13 cellular contexts compared by ENCODE assay signal in genomic region chr11:65516135-65516968, GRCh38. TPM values are rescaled to one million over a fixed set of nuclear protein-coding genes. Genes with fewer than 3 reads are reported as not detected.
DNase-seq lines count a peak whose midpoint lies in the region; ATAC-seq, FAIRE-seq and TF ChIP-seq lines count a peak whose summit lies in the region.
"Had no signal": no experiment of that assay in that cellular context is flagged by ENCODE, and none has a peak within 500 bp of the region (broad histone marks: within the 10 kb centered on the region; RNA-seq: fewer than 3 reads in every experiment).

No MANE protein-coding gene starts in this region.

- H3K9me3 ChIP-seq in GM12878 (replicated peaks; ENCODE audit: control insufficient read depth, insufficient read depth, low read length) = no peaks in the 10 kb centered on the region
- no peaks in the 10 kb centered on the region for H3K9me3 ChIP-seq in naive thymus-derived CD4-positive, alpha-beta T cell (ENCODE audit: control insufficient read depth in 2 of 3, low read length in 3 of 3)
- H3K9me3 ChIP-seq: SJCRH30 had no signal

- no peak overlapping the region for H3K9ac ChIP-seq in GM12878 (ENCODE audit: control insufficient read depth, insufficient read depth, low read length)
- H3K9ac ChIP-seq: parathyroid adenoma had no signal

- H3K36me3 Mint-ChIP-seq in naive thymus-derived CD4-positive, alpha-beta T cell = no peaks in the 10 kb centered on the region

- CTCF ChIA-PET in GM12878 (lab: Yijun Ruan, JAX) = interaction anchor here (0.9 to 1.7 kb wide), 3 partner anchors 8 to 241 kb away, joined by 3 to 4 read pairs (median 4); no protein-coding TSS in a partner anchor
- CTCF ChIA-PET in naive thymus-derived CD4-positive, alpha-beta T cell (lab: Charles Lee) = interaction anchor here (0.5 to 0.9 kb wide), 3 partner anchors 72 to 740 kb away, joined by 3 to 4 read pairs (median 3); no protein-coding TSS in a partner anchor

- H3K4me3 ChIP-seq in GM12865 (ENCODE audit: low read depth, low read length) = no peak overlapping the region
- H3K4me3 ChIP-seq in GM12878 = no peak overlapping the region
- H3K4me3 ChIP-seq in naive thymus-derived CD4-positive, alpha-beta T cell (ENCODE audit: low read length) = no peak overlapping the region
- H3K4me3 ChIP-seq: SJCRH30 had no signal

- SMC1A ChIA-PET in GM12878 (lab: Charles Lee; ENCODE audit: uncharacterized antibody, unreplicated experiment) = interaction anchor here (0.9 to 2.6 kb wide), 2 partner anchors 100 to 291 kb away, joined by 3 to 8 read pairs; no protein-coding TSS in a partner anchor

- RAD21 ChIA-PET in GM12878 (lab: Charles Lee; ENCODE audit: unreplicated experiment) = no interaction called here

- TF ChIP-seq EP300 in GM12878 (IDR thresholded peaks at IDR 0.05; ENCODE audit: borderline replicate concordance in 1 of 2, control insufficient read depth in 1 of 2, low read depth in 2 of 2, low read length in 2 of 2) = no peak

- BruUV-seq in GM12878 (replicated peaks; lab: Mats Ljungman, UMichigan) = no TSS peak

- FAIRE-seq in GM12878 (lab: Jason Lieb, UNC) = no peak
- FAIRE-seq: astrocyte had no signal

- H3K4me1 ChIP-seq in GM12878 (ENCODE audit: control insufficient read depth, insufficient read depth, low read length) = no peaks in the 10 kb centered on the region
- no peaks in the 10 kb centered on the region for H3K4me1 ChIP-seq in naive thymus-derived CD4-positive, alpha-beta T cell (ENCODE audit: control insufficient read depth in 2 of 2, insufficient read depth in 2 of 2, low read length in 2 of 2)
- H3K4me1 ChIP-seq: parathyroid adenoma, SJCRH30 had no signal

- H3K27me3 ChIP-seq in GM12878 (replicated peaks in 1 of 2; ENCODE audit: control insufficient read depth in 2 of 2, insufficient read depth in 2 of 2, low read length in 1 of 2) = no peaks in the 10 kb centered on the region; a peak in 1 of 4 replicates
- no peaks in the 10 kb centered on the region for H3K27me3 ChIP-seq in naive thymus-derived CD4-positive, alpha-beta T cell (ENCODE audit: control insufficient read depth in 2 of 2, insufficient read depth in 2 of 2, low read length in 2 of 2)
- H3K27me3 ChIP-seq: SJCRH30 had no signal

- in situ Hi-C loops in GM12878 (cut with MboI) = no loop called here

- TF ChIP-seq CTCF in GM12865 (IDR thresholded peaks at IDR 0.05; ENCODE audit: insufficient read depth, low read depth, low read length, missing control alignments) (no peak), GM12878 (IDR thresholded peaks at IDR 0.05 in 2 of 3, conservative IDR thresholded peaks at IDR 0.05 in 1 of 3; ENCODE audit: control insufficient read depth in 2 of 3, extremely low read depth in 1 of 3, insufficient read depth in 1 of 3, low read depth in 3 of 3, low read length in 3 of 3) (no peak)

- no peaks in the 10 kb centered on the region for H4K20me1 ChIP-seq in GM12878 (ENCODE audit: control insufficient read depth, insufficient read depth)

- TF ChIP-seq POLR2A in GM12878 (IDR thresholded peaks at IDR 0.05; ENCODE audit: low read depth, low read length) = no peak

- H3K27me3 Mint-ChIP-seq in naive thymus-derived CD4-positive, alpha-beta T cell = no peaks in the 10 kb centered on the region

- TF ChIP-seq RAD21 in GM12878 (IDR thresholded peaks at IDR 0.05; ENCODE audit: insufficient read depth, low read depth, low read length) = no peak

- WGBS in GM12878 (ENCODE audit: insufficient coverage, insufficient replicate concordance, low lambda C conversion rate, missing lambda C conversion rate) = 63% methylated on average over 4 of the region's 5 CpGs

- POLR2A ChIA-PET in GM12878 (lab: Charles Lee) = interaction anchor here (1.1 to 1.3 kb wide), 2 partner anchors 13 to 36 kb away, joined by 3 to 4 read pairs; no protein-coding TSS in a partner anchor
- POLR2A ChIA-PET in naive thymus-derived CD4-positive, alpha-beta T cell (lab: Charles Lee) = interaction anchor here (1.1 to 9.6 kb wide), 8 partner anchors 9 to 92 kb away, joined by 3 to 97 read pairs (median 6); partner anchors contain the start of gene MALAT1

- H3K36me3 ChIP-seq in GM12878 (ENCODE audit: control insufficient read depth in 2 of 2, insufficient read depth in 2 of 2, low read length in 1 of 2) = no peaks in the 10 kb centered on the region
- no peaks in the 10 kb centered on the region for H3K36me3 ChIP-seq in naive thymus-derived CD4-positive, alpha-beta T cell (ENCODE audit: control insufficient read depth in 2 of 3, insufficient read depth in 3 of 3, low read length in 3 of 3)
- H3K36me3 ChIP-seq: SJCRH30 had no signal

- no peaks in the 10 kb centered on the region for H3K79me2 ChIP-seq in GM12878 (ENCODE audit: control insufficient read depth, insufficient read depth, low read length)
- H3K79me2 ChIP-seq: parathyroid adenoma had no signal

- no peak overlapping the region for H3K4me2 ChIP-seq in GM12878 (ENCODE audit: control insufficient read depth, insufficient read depth)

- H3K9me3 Mint-ChIP-seq in naive thymus-derived CD4-positive, alpha-beta T cell = no peaks in the 10 kb centered on the region

- intact Hi-C loops in GM12878 (cut with micrococcal nuclease; ENCODE audit: unreplicated experiment) = no loop called here
- intact Hi-C loops in naive thymus-derived CD4-positive, alpha-beta T cell (cut with micrococcal nuclease) = no loop called here

- H2AFZ ChIP-seq in GM12878 (ENCODE audit: control insufficient read depth, low read depth, low read length) = no peak overlapping the region
- H2AFZ ChIP-seq: parathyroid adenoma had no signal

- ATAC-seq in GM12878 (peak; percentile 43; the same call in 2 of the 3 replicates), GM21526 (IDR thresholded peaks at IDR 0.05; ENCODE audit: low FRiP score, unreplicated experiment) (no peak)
- ATAC-seq in naive thymus-derived CD4-positive, alpha-beta T cell = peak; percentile 26

- H3K4me1 Mint-ChIP-seq in naive thymus-derived CD4-positive, alpha-beta T cell = peaks cover 9 to 11% (median 11%) of the 10 kb centered on the region in 7 donors

- H3K4me3 Mint-ChIP-seq in naive thymus-derived CD4-positive, alpha-beta T cell = peak overlapping the region in 1 of 10 donors; percentile 48

- peak overlapping the region; percentile 13 to 92 (median 68) for H3K27ac Mint-ChIP-seq in naive thymus-derived CD4-positive, alpha-beta T cell

- H3K27ac ChIP-seq in GM12878 (ENCODE audit: control insufficient read depth, insufficient read depth) = no peak overlapping the region
- no peak overlapping the region for H3K27ac ChIP-seq in naive thymus-derived CD4-positive, alpha-beta T cell (ENCODE audit: low read depth, low read length)
- H3K27ac ChIP-seq: parathyroid adenoma, SJCRH30 had no signal

- peak; percentile 17 for DNase-seq in CD1c-positive myeloid dendritic cell (ENCODE audit: extremely low spot score)
- peak; percentile 1 for DNase-seq in GM12865 (ENCODE audit: low read depth)
- no peak for DNase-seq in GM12878 (ENCODE audit: low read depth, low spot score)
- DNase-seq in naive thymus-derived CD4-positive, alpha-beta T cell = peak in 1 of 9 donors; percentile 13
- no peak for DNase-seq in NCI-H345 (lab: John Stamatoyannopoulos, UW)
- DNase-seq in NCI-H510A (lab: John Stamatoyannopoulos, UW) = no peak
- no peak for DNase-seq in effector CD4-positive, alpha-beta T cell
- DNase-seq: NCI-H1092, NCI-H69, SJCRH30 had no signal

RNA-seq across cellular contexts. Expression of gene SCYL1, which starts 8.5 kb away (rescaled TPM):
- 28.9 and 34.4 TPM in 2 replicates for total RNA-seq in GM12878 (2013; cell fraction: nucleolus; rRNA removed)
- total RNA-seq in GM12878 (2014; rRNA removed) = 75.1 and 82.7 TPM in 2 replicates
- total RNA-seq in GM12878 (2014; rRNA removed; fragmentation: Illumina TruSeq; extraction: Trizol) = 25.9 and 29.3 TPM in 2 replicates
- total RNA-seq in GM12878 (2021) = 66.7 and 67.8 TPM in 2 replicates
- polyA plus RNA-seq in GM12878 (2011; ENCODE audit: low read depth) = 16.4 TPM
- polyA plus RNA-seq in GM12878 (2011; rRNA removed) = 17.8 and 43.1 TPM in 2 replicates
- 88.7 and 112 TPM in 2 replicates for polyA plus RNA-seq in GM12878 (2011; cell fraction: cytosol; rRNA removed)
- polyA plus RNA-seq in GM12878 (2011; cell fraction: nucleus; rRNA removed) = 114 and 150 TPM in 2 replicates
- polyA plus RNA-seq in GM12878 (2012) = 35.1 and 36.8 TPM in 2 replicates
- 6.9 and 32.5 TPM in 2 replicates for polyA plus RNA-seq in GM12878 (2014; fragmentation: Illumina TruSeq; extraction: Trizol)
- polyA plus RNA-seq in GM12878 (2014; fragmentation: Nextera tagmentation; extraction: Ambion mirVana) = 1 to 10 TPM in 1 of 2 experiments, under 1 TPM in 1; 0.80 to 6.3 TPM
- polyA plus RNA-seq in GM12878 (2014; rRNA removed) = 68.0 and 74.6 TPM in 2 replicates
- 10 to 100 TPM; 59.2 to 65.4 TPM for polyA plus RNA-seq in GM12878 (2016; fragmentation: Nextera tagmentation; extraction: Ambion mirVana)
- 43.5 and 70.6 TPM in 2 replicates for polyA minus RNA-seq in GM12878 (2011; rRNA and poly(A)+ RNA removed)
- 23.4 and 34.6 TPM in 2 replicates for polyA minus RNA-seq in GM12878 (2011; cell fraction: cytosol; rRNA and poly(A)+ RNA removed)
- 16.7 and 26.3 TPM in 2 replicates for polyA minus RNA-seq in GM12878 (2011; cell fraction: nucleus; rRNA and poly(A)+ RNA removed)
- total RNA-seq in naive thymus-derived CD4-positive, alpha-beta T cell = 10 to 100 TPM; 63.2 to 79.8 (median 70.4) TPM
- polyA plus RNA-seq in naive thymus-derived CD4-positive, alpha-beta T cell = 10 to 100 TPM; 27.0 to 69.1 TPM

RNA-seq across cellular contexts. Expression of gene MALAT1, which starts 17.5 kb away (rescaled TPM):
- total RNA-seq in GM12878 (2013; cell fraction: nucleolus; rRNA removed) = 43,172 and 44,148 TPM in 2 replicates
- total RNA-seq in GM12878 (2014; rRNA removed) = 1,917 and 1,986 TPM in 2 replicates
- 2,052 and 2,660 TPM in 2 replicates for total RNA-seq in GM12878 (2014; rRNA removed; fragmentation: Illumina TruSeq; extraction: Trizol)
- 3,939 and 4,883 TPM in 2 replicates for total RNA-seq in GM12878 (2021)
- polyA plus RNA-seq in GM12878 (2011; ENCODE audit: low read depth) = 704 TPM
- polyA plus RNA-seq in GM12878 (2011; rRNA removed) = 659 and 901 TPM in 2 replicates
- 216 and 352 TPM in 2 replicates for polyA plus RNA-seq in GM12878 (2011; cell fraction: cytosol; rRNA removed)
- 4,041 and 4,062 TPM in 2 replicates for polyA plus RNA-seq in GM12878 (2011; cell fraction: nucleus; rRNA removed)
- 1,013 and 3,952 TPM in 2 replicates for polyA plus RNA-seq in GM12878 (2012)
- polyA plus RNA-seq in GM12878 (2014; fragmentation: Illumina TruSeq; extraction: Trizol) = 448 and 686 TPM in 2 replicates
- polyA plus RNA-seq in GM12878 (2014; fragmentation: Nextera tagmentation; extraction: Ambion mirVana) = 1,000 to 10,000 TPM; 1,593 to 8,160 TPM
- 1,421 and 1,643 TPM in 2 replicates for polyA plus RNA-seq in GM12878 (2014; rRNA removed)
- polyA plus RNA-seq in GM12878 (2016; fragmentation: Nextera tagmentation; extraction: Ambion mirVana) = 1,000 to 10,000 TPM; 6,201 to 6,497 TPM
- 2,928 and 3,606 TPM in 2 replicates for polyA minus RNA-seq in GM12878 (2011; rRNA and poly(A)+ RNA removed)
- 1,627 and 2,358 TPM in 2 replicates for polyA minus RNA-seq in GM12878 (2011; cell fraction: cytosol; rRNA and poly(A)+ RNA removed)
- polyA minus RNA-seq in GM12878 (2011; cell fraction: nucleus; rRNA and poly(A)+ RNA removed) = 12,181 and 12,309 TPM in 2 replicates
- total RNA-seq in naive thymus-derived CD4-positive, alpha-beta T cell = over 10,000 TPM in 4 of 5 experiments, 1,000 to 10,000 TPM in 1; 8,375 to 32,234 (median 31,408) TPM
- 1,000 to 10,000 TPM in 1 of 2 donors, 100 to 1,000 TPM in 1; 734 to 5,106 TPM for polyA plus RNA-seq in naive thymus-derived CD4-positive, alpha-beta T cell

RNA-seq across cellular contexts. Expression of gene LTBP3, which starts 41.8 kb away (rescaled TPM):
- 8.6 and 11.6 TPM in 2 replicates for total RNA-seq in GM12878 (2013; cell fraction: nucleolus; rRNA removed)
- total RNA-seq in GM12878 (2014; rRNA removed) (8.5 and 9.0 TPM in 2 replicates), GM12878 (2014; rRNA removed; fragmentation: Illumina TruSeq; extraction: Trizol) (1.2 and 2.2 TPM in 2 replicates), GM12878 (2021) (8.0 and 9.0 TPM in 2 replicates)
- 12.8 TPM for polyA plus RNA-seq in GM12878 (2011; ENCODE audit: low read depth)
- polyA plus RNA-seq in GM12878 (2011; rRNA removed) (3.1 and 7.0 TPM in 2 replicates), GM12878 (2014; fragmentation: Illumina TruSeq; extraction: Trizol) (1.00 and 2.3 TPM in 2 replicates), GM12878 (2014; fragmentation: Nextera tagmentation; extraction: Ambion mirVana) (not detected), GM12878 (2014; rRNA removed) (12.2 and 14.7 TPM in 2 replicates), GM12878 (2016; fragmentation: Nextera tagmentation; extraction: Ambion mirVana) (1 to 10 TPM; 4.0 to 5.5 TPM)
- 14.4 and 24.0 TPM in 2 replicates for polyA plus RNA-seq in GM12878 (2011; cell fraction: cytosol; rRNA removed)
- polyA plus RNA-seq in GM12878 (2011; cell fraction: nucleus; rRNA removed) = 47.3 and 52.7 TPM in 2 replicates
- polyA plus RNA-seq in GM12878 (2012) = 15.6 and 16.4 TPM in 2 replicates
- polyA minus RNA-seq in GM12878 (2011; rRNA and poly(A)+ RNA removed) = 3.8 and 4.7 TPM in 2 replicates
- polyA minus RNA-seq in GM12878 (2011; cell fraction: cytosol; rRNA and poly(A)+ RNA removed) = 5.6 and 6.7 TPM in 2 replicates
- polyA minus RNA-seq in GM12878 (2011; cell fraction: nucleus; rRNA and poly(A)+ RNA removed) = 6.6 and 12.8 TPM in 2 replicates
- 100 to 1,000 TPM in 4 of 5 experiments, 10 to 100 TPM in 1; 91.4 to 288 (median 280) TPM for total RNA-seq in naive thymus-derived CD4-positive, alpha-beta T cell
- polyA plus RNA-seq in naive thymus-derived CD4-positive, alpha-beta T cell = 10 to 100 TPM; 18.7 to 41.2 TPM

RNA-seq across cellular contexts. Expression of gene ZNRD2, which starts 53.9 kb away (rescaled TPM):
- 31.8 and 42.8 TPM in 2 replicates for total RNA-seq in GM12878 (2013; cell fraction: nucleolus; rRNA removed)
- total RNA-seq in GM12878 (2014; rRNA removed) (71.3 and 77.0 TPM in 2 replicates), GM12878 (2014; rRNA removed; fragmentation: Illumina TruSeq; extraction: Trizol) (20.0 and 24.8 TPM in 2 replicates), GM12878 (2021) (62.0 and 63.3 TPM in 2 replicates)
- 35.6 TPM for polyA plus RNA-seq in GM12878 (2011; ENCODE audit: low read depth)
- polyA plus RNA-seq in GM12878 (2011; rRNA removed) (13.4 and 32.2 TPM in 2 replicates), GM12878 (2014; fragmentation: Illumina TruSeq; extraction: Trizol) (1.2 and 7.9 TPM in 2 replicates), GM12878 (2014; fragmentation: Nextera tagmentation; extraction: Ambion mirVana) (10 to 100 TPM; 14.8 to 48.7 TPM), GM12878 (2014; rRNA removed) (74.8 and 79.0 TPM in 2 replicates), GM12878 (2016; fragmentation: Nextera tagmentation; extraction: Ambion mirVana) (100 to 1,000 TPM; 107 to 111 TPM)
- 60.6 and 85.4 TPM in 2 replicates for polyA plus RNA-seq in GM12878 (2011; cell fraction: cytosol; rRNA removed)
- polyA plus RNA-seq in GM12878 (2011; cell fraction: nucleus; rRNA removed) = 70.4 and 75.4 TPM in 2 replicates
- polyA plus RNA-seq in GM12878 (2012) = 43.7 and 53.4 TPM in 2 replicates
- 5.0 and 12.2 TPM in 2 replicates for polyA minus RNA-seq in GM12878 (2011; rRNA and poly(A)+ RNA removed)
- 5.8 and 6.9 TPM in 2 replicates for polyA minus RNA-seq in GM12878 (2011; cell fraction: cytosol; rRNA and poly(A)+ RNA removed)
- 32.3 and 48.6 TPM in 2 replicates for polyA minus RNA-seq in GM12878 (2011; cell fraction: nucleus; rRNA and poly(A)+ RNA removed)
- total RNA-seq in naive thymus-derived CD4-positive, alpha-beta T cell = 10 to 100 TPM; 29.1 to 40.9 (median 32.9) TPM
- polyA plus RNA-seq in naive thymus-derived CD4-positive, alpha-beta T cell = 10 to 100 TPM; 82.6 to 86.0 TPM

RNA-seq across cellular contexts. Expression of gene FAM89B, which starts 56.0 kb away (rescaled TPM):
- total RNA-seq in GM12878 (2013; cell fraction: nucleolus; rRNA removed) = 6.1 and 7.8 TPM in 2 replicates
- total RNA-seq in GM12878 (2014; rRNA removed) (26.2 and 32.0 TPM in 2 replicates), GM12878 (2014; rRNA removed; fragmentation: Illumina TruSeq; extraction: Trizol) (7.2 and 10.4 TPM in 2 replicates), GM12878 (2021) (28.5 and 29.6 TPM in 2 replicates)
- 4.4 TPM for polyA plus RNA-seq in GM12878 (2011; ENCODE audit: low read depth)
- polyA plus RNA-seq in GM12878 (2011; rRNA removed) (3.6 and 8.0 TPM in 2 replicates), GM12878 (2014; fragmentation: Illumina TruSeq; extraction: Trizol) (0.74 and 9.1 TPM in 2 replicates), GM12878 (2014; fragmentation: Nextera tagmentation; extraction: Ambion mirVana) (1 to 10 TPM in 1 of 2 experiments, under 1 TPM in 1; 0.34 to 2.2 TPM), GM12878 (2014; rRNA removed) (36.7 and 50.7 TPM in 2 replicates), GM12878 (2016; fragmentation: Nextera tagmentation; extraction: Ambion mirVana) (10 to 100 TPM in 1 of 2 experiments, 1 to 10 TPM in 1; 2.8 to 26.6 TPM)
- polyA plus RNA-seq in GM12878 (2011; cell fraction: cytosol; rRNA removed) = 16.4 and 28.8 TPM in 2 replicates
- polyA plus RNA-seq in GM12878 (2011; cell fraction: nucleus; rRNA removed) = 29.2 and 30.4 TPM in 2 replicates
- polyA plus RNA-seq in GM12878 (2012) = 11.8 and 13.3 TPM in 2 replicates
- 4.4 and 9.6 TPM in 2 replicates for polyA minus RNA-seq in GM12878 (2011; rRNA and poly(A)+ RNA removed)
- 4.0 and 5.7 TPM in 2 replicates for polyA minus RNA-seq in GM12878 (2011; cell fraction: cytosol; rRNA and poly(A)+ RNA removed)
- polyA minus RNA-seq in GM12878 (2011; cell fraction: nucleus; rRNA and poly(A)+ RNA removed) = 16.1 and 24.5 TPM in 2 replicates
- 10 to 100 TPM; 33.0 to 59.7 (median 45.3) TPM for total RNA-seq in naive thymus-derived CD4-positive, alpha-beta T cell
- 100 to 1,000 TPM in 1 of 2 donors, 10 to 100 TPM in 1; 87.7 to 115 TPM for polyA plus RNA-seq in naive thymus-derived CD4-positive, alpha-beta T cell

Comparison
In these comparisons a context has a peak if more than half of its experiments do, and no peak if none do; other contexts are left out.
1. DNase-seq: peak in CD1c-positive myeloid dendritic cell (single experiment) and GM12865 (single experiment); none in GM12878 (single experiment), NCI-H345 (single experiment), NCI-H510A (single experiment) and effector CD4-positive, alpha-beta T cell (single experiment).
2. RNA of gene LTBP3, which starts 41.8 kb away (total RNA-seq): 91.4 to 288 TPM in naive thymus-derived CD4-positive, alpha-beta T cell; 1.2 to 11.6 TPM in GM12878; every median in the first group is over 4 times any median in the second.